In the genomic region with DNA sequence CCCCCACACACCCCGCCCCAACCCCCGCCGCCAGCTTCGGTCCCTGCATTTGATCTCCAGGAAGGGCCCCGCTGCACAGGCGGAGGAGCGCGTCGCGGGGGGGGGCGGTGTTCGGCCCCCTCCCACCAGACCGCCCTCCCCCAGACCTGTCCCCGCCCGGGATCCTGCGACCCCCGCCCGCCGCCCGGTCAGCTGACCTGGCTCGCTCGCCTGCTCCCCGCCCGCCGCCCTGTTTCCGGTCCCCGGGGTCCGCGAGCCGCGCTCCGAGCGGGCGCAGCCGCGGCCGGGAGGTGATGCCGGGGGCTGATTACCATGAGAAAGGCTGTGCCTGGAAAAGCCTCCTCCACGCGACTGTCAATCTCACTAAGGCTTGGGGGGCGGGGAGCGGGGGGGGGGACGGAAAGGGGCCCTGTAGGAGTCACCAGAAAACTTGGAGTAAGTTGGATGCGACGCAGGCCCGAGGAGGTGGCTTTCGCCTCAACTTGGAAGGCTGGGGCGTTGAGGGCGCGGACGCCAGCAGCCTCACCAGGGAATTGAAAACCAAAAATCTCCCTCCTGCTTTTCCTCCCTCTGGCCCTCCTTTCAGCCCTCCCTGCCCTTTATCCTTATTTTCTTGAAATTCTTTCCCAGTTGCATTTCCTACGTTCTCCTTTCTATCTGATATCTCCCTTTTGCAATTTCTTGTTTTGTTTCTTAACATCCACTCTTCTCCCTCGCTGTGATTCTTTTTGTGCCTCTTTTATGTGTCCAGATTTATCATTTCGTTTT, we compare ENCODE assay signal across 8 cellular contexts. TPM values are rescaled to one million over a fixed set of nuclear protein-coding genes. Genes with fewer than 3 reads are reported as not detected.
DNase-seq lines count a peak whose midpoint lies in the region; ATAC-seq and TF ChIP-seq lines count a peak whose summit lies in the region.

No MANE protein-coding gene starts in this region.

- no peaks in the 10 kb centered on the region for H3F3A ChIP-seq in PC-3 (ENCODE audit: low read length, unreplicated experiment)

- POLR2A ChIA-PET in PC-3 (lab: Charles Lee; ENCODE audit: unreplicated experiment) = no interaction called here

- H2AFZ ChIP-seq in PC-3 (ENCODE audit: low read length) = no peak overlapping the region

- no peak for TF ChIP-seq CTCF in PC-3 (conservative IDR thresholded peaks at IDR 0.05; ENCODE audit: low read depth, low read length)
- peak in 5 of 56 donors; percentile 6 to 19 (median 13) for TF ChIP-seq CTCF in dorsolateral prefrontal cortex (IDR thresholded peaks at IDR 0.05 in 54 of 56, conservative IDR thresholded peaks at IDR 0.05 in 2 of 56; ENCODE audit: low read depth in 1 of 56, partially characterized antibody in 56 of 56)
- TF ChIP-seq CTCF in lower lobe of right lung (IDR thresholded peaks at IDR 0.05) = no peak
- no peak for TF ChIP-seq CTCF in suprapubic skin (IDR thresholded peaks at IDR 0.05)

- no peaks in the 10 kb centered on the region for H3K9me2 ChIP-seq in PC-3 (replicated peaks; ENCODE audit: low read length)

- H3K27ac ChIP-seq in PC-3 (ENCODE audit: low read length) (no peak overlapping the region), dorsolateral prefrontal cortex (peak overlapping the region; percentile 78 to 100 (median 100)), lower lobe of right lung (peak overlapping the region; percentile 89), suprapubic skin (peak overlapping the region; percentile 98)

- no peak for TF ChIP-seq EP300 in suprapubic skin (IDR thresholded peaks at IDR 0.05)

- H3K4me2 ChIP-seq in PC-3 (ENCODE audit: low read length) = 0 out of 2 replicates have a peak overlapping the region, but pooled peaks have one; percentile 84

- H3K36me3 ChIP-seq in PC-3 (ENCODE audit: low read depth, low read length) (no peaks in the 10 kb centered on the region), lower lobe of right lung (no peaks in the 10 kb centered on the region), suprapubic skin (no peaks in the 10 kb centered on the region)

- H3K79me2 ChIP-seq in PC-3 (ENCODE audit: low read length) = no peaks in the 10 kb centered on the region

- CTCF ChIA-PET in PC-3 (lab: Charles Lee) = interaction anchor here (0.5 kb wide), 1 partner anchor 1051 kb away, joined by 3 read pairs; no protein-coding TSS in a partner anchor

- H3K27me3 ChIP-seq in PC-3 (ENCODE audit: low read length) = peaks cover 26% of the 10 kb centered on the region
- H3K27me3 ChIP-seq in dorsolateral prefrontal cortex = no peaks in the 10 kb centered on the region
- peaks cover 19% of the 10 kb centered on the region for H3K27me3 ChIP-seq in lower lobe of right lung (ENCODE audit: low read depth)
- peaks cover 47% of the 10 kb centered on the region for H3K27me3 ChIP-seq in suprapubic skin

- H3K9ac ChIP-seq in PC-3 (ENCODE audit: low read length) = no peak overlapping the region

- H3K4me1 ChIP-seq in PC-3 (ENCODE audit: insufficient read depth, low read length) (no peaks in the 10 kb centered on the region; the same call in 1 of the 2 replicates), lower lobe of right lung (peaks cover 11% of the 10 kb centered on the region), suprapubic skin (peaks cover 23% of the 10 kb centered on the region)

- BruUV-seq in PC-3 (replicated peaks; lab: Mats Ljungman, UMichigan) = no TSS peak

- 18% methylated on average over 18 of the region's 54 CpGs for WGBS in suprapubic skin

- TF ChIP-seq POLR2A in suprapubic skin (IDR thresholded peaks at IDR 0.05) = no peak

- no peaks in the 10 kb centered on the region for H4K20me1 ChIP-seq in PC-3 (ENCODE audit: low read length)

- H3K4me3 ChIP-seq in PC-3 (ENCODE audit: low read length) = no peak overlapping the region
- H3K4me3 ChIP-seq in dorsolateral prefrontal cortex = peak overlapping the region; percentile 39 to 100 (median 78)
- H3K4me3 ChIP-seq in lower lobe of right lung = peak overlapping the region; percentile 70
- peak overlapping the region; percentile 72 for H3K4me3 ChIP-seq in suprapubic skin

- DNase-seq in NCI-H510A treated with DMSO at 0.1 percent for 48 hours (lab: John Stamatoyannopoulos, UW) (peak; percentile 19), NCI-H510A (lab: John Stamatoyannopoulos, UW) (no peak), PC-3 (no peak), dorsolateral prefrontal cortex (peak in 5 of 10 donors; percentile 47 to 73 (median 66)), lower lobe of right lung (peak; percentile 65), suprapubic skin (ENCODE audit: low spot score in 2 of 2) (peak in 1 of 2 donors; percentile 73)
- no peak for DNase-seq in central memory CD4-positive, alpha-beta T cell

- intact Hi-C loops in PC-3 (cut with micrococcal nuclease) (no loop called here), dorsolateral prefrontal cortex (cut with DNase I) (loop anchor here (5.0 to 10.0 kb wide), 5 partner anchors 250 to 1230 kb away; no protein-coding TSS in a partner anchor), lower lobe of right lung (cut with DNase I) (no loop called here)

- no peak for ATAC-seq in PC-3
- peak; percentile 46 to 68 for ATAC-seq in lower lobe of right lung
- no peak for ATAC-seq in GM18498 (IDR thresholded peaks at IDR 0.05; ENCODE audit: unreplicated experiment)

- no peaks in the 10 kb centered on the region for H3K9me3 ChIP-seq in PC-3 (ENCODE audit: low read length)
- H3K9me3 ChIP-seq in lower lobe of right lung = no peaks in the 10 kb centered on the region
- H3K9me3 ChIP-seq in suprapubic skin = no peaks in the 10 kb centered on the region

RNA-seq across cellular contexts. Expression of a gene that starts 4.5 kb away (rescaled TPM):
- total RNA-seq in PC-3 (2014; rRNA removed) (0.69 and 1.1 TPM in 2 replicates), dorsolateral prefrontal cortex (100 to 1,000 TPM; 160 to 942 (median 318) TPM), lower lobe of right lung (220 TPM), suprapubic skin (10 to 100 TPM; 16.3 to 43.7 (median 34.5) TPM)

Comparison
In these comparisons a context has a peak if more than half of its experiments do, and no peak if none do; other contexts are left out.
1. DNase-seq: peak in NCI-H510A treated with DMSO at 0.1 percent for 48 hours (single experiment) and lower lobe of right lung (single experiment); none in NCI-H510A (single experiment), PC-3 (single experiment) and central memory CD4-positive, alpha-beta T cell (single experiment).
2. ATAC-seq: peak in lower lobe of right lung (2 of 2); none in PC-3 (single experiment) and GM18498 (single experiment).
3. intact Hi-C loops: an anchor here in dorsolateral prefrontal cortex (5.0 to 10.0 kb wide); none called in PC-3 and lower lobe of right lung.